Comparison of ENCODE assay signal across 7 cellular contexts in genomic region chr16:66603537-66604375, GRCh38.
DNase-seq lines count a peak whose midpoint lies in the region; ATAC-seq lines count a peak whose summit lies in the region.

No MANE protein-coding gene starts in this region.

- ATAC-seq in GM18519 (IDR thresholded peaks at IDR 0.05; ENCODE audit: low FRiP score, unreplicated experiment) (peak; percentile 41), memory B cell (ENCODE audit: low read depth) (peak; percentile 37), GM21528 (IDR thresholded peaks at IDR 0.05; ENCODE audit: low FRiP score, unreplicated experiment) (no peak)

- H3K36me3 Mint-ChIP-seq in dendritic cell treated with granulocyte-macrophage colony-stimulating factor and Interleukin-4, amounts not matched to agents 40 ng/mL and 50 ng/mL, for 4 days (ENCODE audit: low read depth), result peaks cover 46% of the 10 kb centered on the region
- peaks cover 4% of the 10 kb centered on the region for H3K36me3 Mint-ChIP-seq in memory B cell

- intact Hi-C loops in dendritic cell treated with granulocyte-macrophage colony-stimulating factor and Interleukin-4, amounts not matched to agents 40 ng/mL and 50 ng/mL, for 4 days (cut with micrococcal nuclease), result no loop called here

- H3K4me1 Mint-ChIP-seq in dendritic cell treated with granulocyte-macrophage colony-stimulating factor and Interleukin-4, amounts not matched to agents 40 ng/mL and 50 ng/mL, for 4 days (ENCODE audit: low read depth), result peaks cover 52% of the 10 kb centered on the region
- peaks cover 25% of the 10 kb centered on the region for H3K4me1 Mint-ChIP-seq in memory B cell

- DNase-seq in NCI-H1436 (lab: John Stamatoyannopoulos, UW) (peak; percentile 35), memory B cell (ENCODE audit: low spot score in 2 of 2) (peak in 1 of 2 donors; percentile 40)
- peak; percentile 35 for DNase-seq in activated CD4-positive, alpha-beta T cell treated with anti-CD3 and anti-CD28 coated beads for 24 hours (ENCODE audit: low read depth in 2 of 2)
- peak; percentile 31 to 48 for DNase-seq in stimulated activated CD8-positive, alpha-beta memory T cell treated with anti-CD3 and anti-CD28 coated beads, Interleukin-15, amount 100 ng/mL, for 4 hours (ENCODE audit: low read depth in 2 of 2)

- H3K9me3 Mint-ChIP-seq in dendritic cell treated with granulocyte-macrophage colony-stimulating factor and Interleukin-4, amounts not matched to agents 40 ng/mL and 50 ng/mL, for 4 days, result peaks cover 9% of the 10 kb centered on the region
- H3K9me3 Mint-ChIP-seq in memory B cell, result peaks cover 6% of the 10 kb centered on the region

- peaks cover 19% of the 10 kb centered on the region for H3K27me3 Mint-ChIP-seq in dendritic cell treated with granulocyte-macrophage colony-stimulating factor and Interleukin-4, amounts not matched to agents 40 ng/mL and 50 ng/mL, for 4 days
- peaks cover 33% of the 10 kb centered on the region for H3K27me3 Mint-ChIP-seq in memory B cell

- H3K4me3 Mint-ChIP-seq in dendritic cell treated with granulocyte-macrophage colony-stimulating factor and Interleukin-4, amounts not matched to agents 40 ng/mL and 50 ng/mL, for 4 days, result peak overlapping the region; percentile 90
- H3K4me3 Mint-ChIP-seq in memory B cell, result peak overlapping the region; percentile 84

- H3K27ac Mint-ChIP-seq in dendritic cell treated with granulocyte-macrophage colony-stimulating factor and Interleukin-4, amounts not matched to agents 40 ng/mL and 50 ng/mL, for 4 days, result peak overlapping the region; percentile 88
- peak overlapping the region; percentile 9 for H3K27ac Mint-ChIP-seq in memory B cell
